Comparison of ENCODE assay signal across 17 cellular contexts in the genomic region with DNA sequence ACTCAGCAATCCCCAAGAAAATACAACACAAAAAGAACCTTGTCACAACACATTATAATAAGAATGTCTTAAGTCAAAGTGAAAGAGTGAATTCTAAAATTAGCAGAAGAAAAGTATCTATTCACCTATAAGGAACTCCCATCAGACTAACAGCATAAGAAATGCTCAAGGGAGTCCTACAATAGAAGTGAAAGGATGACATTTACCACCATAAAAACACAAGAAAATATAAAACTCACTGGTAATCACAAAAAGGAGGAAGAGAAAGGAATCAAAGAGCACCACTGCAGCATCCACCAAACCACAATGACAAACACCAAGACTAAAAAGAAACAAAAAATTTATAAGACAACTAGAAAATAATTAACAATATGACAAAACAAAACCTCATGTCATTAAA.
DNase-seq lines count a peak whose midpoint lies in the region; ATAC-seq and TF ChIP-seq lines count a peak whose summit lies in the region.
"Had no signal": no experiment of that assay in that cellular context is flagged by ENCODE, and none has a peak within 500 bp of the region (broad histone marks: within the 10 kb centered on the region; RNA-seq: fewer than 3 reads in every experiment).

No MANE protein-coding gene starts in this region.

- no peaks in the 10 kb centered on the region for H3K9me2 ChIP-seq in SU-DHL-6 (replicated peaks; ENCODE audit: insufficient read depth, low read length)

- intact Hi-C loops in breast epithelium (cut with DNase I; ENCODE audit: low total_unique reads): no loop called here
- intact Hi-C loops in lower leg skin (cut with DNase I; ENCODE audit: low total_unique reads): no loop called here

- ATAC-seq in GM18867 (IDR thresholded peaks at IDR 0.05; ENCODE audit: unreplicated experiment) (peak; percentile 41), GM21576 (IDR thresholded peaks at IDR 0.05; ENCODE audit: unreplicated experiment) (peak; percentile 54), HG03135 (IDR thresholded peaks at IDR 0.05; ENCODE audit: unreplicated experiment) (peak; percentile 45), GM21390 (IDR thresholded peaks at IDR 0.05; ENCODE audit: unreplicated experiment) (no peak)
- ATAC-seq: mucosa of descending colon had no signal

- H3K27ac ChIP-seq in SU-DHL-6 (ENCODE audit: low read depth, low read length): peak overlapping the region; percentile 95
- H3K27ac ChIP-seq in breast epithelium: no peak overlapping the region
- H3K27ac ChIP-seq: RWPE1 had no signal

- peak overlapping the region; percentile 61 for H3K4me2 ChIP-seq in SU-DHL-6 (ENCODE audit: low read depth, low read length, poor library complexity, severe bottlenecking)

- TF ChIP-seq POLR2A in breast epithelium (IDR thresholded peaks at IDR 0.05) (no peak), lower leg skin (IDR thresholded peaks at IDR 0.05) (no peak)

- peak overlapping the region; percentile 22; the same call in 1 of the 2 replicates for H3K9ac ChIP-seq in SU-DHL-6 (ENCODE audit: low read length)

- H3K79me2 ChIP-seq in SU-DHL-6 (ENCODE audit: insufficient read depth, low read length): no peaks in the 10 kb centered on the region

- H3K4me3 ChIP-seq in SU-DHL-6 (ENCODE audit: insufficient read depth, low read length, poor library complexity, severe bottlenecking): no peak overlapping the region
- no peak overlapping the region for H3K4me3 ChIP-seq in breast epithelium
- no peak overlapping the region for H3K4me3 ChIP-seq in lower leg skin (ENCODE audit: low read depth, poor library complexity, severe bottlenecking)
- H3K4me3 ChIP-seq: mucosa of descending colon had no signal

- H3K27me3 ChIP-seq in SU-DHL-6 (ENCODE audit: low read length) (no peaks in the 10 kb centered on the region), breast epithelium (peaks cover 0 to 27% of the 10 kb centered on the region in 2 donors)

- H4K20me1 ChIP-seq in SU-DHL-6 (ENCODE audit: low read depth, low read length): no peaks in the 10 kb centered on the region

- no peaks in the 10 kb centered on the region for H3K4me1 ChIP-seq in breast epithelium

- TF ChIP-seq CTCF in SU-DHL-6 (IDR thresholded peaks at IDR 0.05; ENCODE audit: insufficient read depth, low read length, poor library complexity, severe bottlenecking) (no peak), breast epithelium (IDR thresholded peaks at IDR 0.05) (no peak), lower leg skin (IDR thresholded peaks at IDR 0.05) (no peak)

- H3K9me3 ChIP-seq in SU-DHL-6 (ENCODE audit: insufficient read depth, low read length) (no peaks in the 10 kb centered on the region; the same call in 1 of the 2 replicates), breast epithelium (peaks cover 0 to 53% of the 10 kb centered on the region in 2 donors)
- H3K9me3 ChIP-seq: mucosa of descending colon had no signal

- H3F3A ChIP-seq in SU-DHL-6 (ENCODE audit: insufficient read depth): peaks cover 12% of the 10 kb centered on the region; the same call in 1 of the 2 replicates

- H3K36me3 ChIP-seq in SU-DHL-6 (ENCODE audit: low read length): 0 out of 2 replicates have a peak, but pooled peaks cover 5% of the 10 kb centered on the region
- no peaks in the 10 kb centered on the region for H3K36me3 ChIP-seq in breast epithelium

- no peak for DNase-seq in breast epithelium (ENCODE audit: low spot score in 2 of 2)
- no peak for DNase-seq in activated naive CD4-positive, alpha-beta T cell treated with Interleukin-2 at 50 U/mL for 16 hours
- no peak for DNase-seq in lower leg skin (ENCODE audit: low spot score in 2 of 2)
- DNase-seq: activated naive CD8-positive, alpha-beta T cell treated with anti-CD3 and anti-CD28 coated beads for 36 hours; EL; mucosa of descending colon; NCI-H1048; NCI-H510A treated with DMSO at 0.1 percent for 48 hours; posterior cingulate gyrus; stimulated activated naive CD4-positive, alpha-beta T cell; T-helper 9 cell had no signal

- no peak overlapping the region for H2AFZ ChIP-seq in SU-DHL-6 (ENCODE audit: low read depth, low read length, severe bottlenecking)
